In genomic region chr12:18723752-18724151, GRCh38 we compare ENCODE assay signal across 14 cellular contexts. TPM values are rescaled to one million over a fixed set of nuclear protein-coding genes. Genes with fewer than 3 reads are reported as not detected.
A peak's percentile ranks its signal among the peaks of the same experiment; 100 is the strongest.
DNase-seq lines count a peak whose midpoint lies in the region; ATAC-seq and TF ChIP-seq lines count a peak whose summit lies in the region.
"Had no signal": no experiment of that assay in that cellular context is flagged by ENCODE, and none has a peak within 500 bp of the region (broad histone marks: within the 10 kb centered on the region; RNA-seq: fewer than 3 reads in every experiment).

No MANE protein-coding gene starts in this region.

- intact Hi-C loops in mucosa of descending colon (cut with DNase I, micrococcal nuclease) (no loop called here), aorta (cut with DNase I) (no loop called here)

- in situ Hi-C loops in GM13976 (cut with MboI; ENCODE audit: low sequenced_read_pairs, unreplicated experiment) = no loop called here

- H3K4me3 Mint-ChIP-seq in activated T-helper 17 cell treated with anti-CD3 and anti-CD28 coated beads, Interleukin-2, amount 50 U/mL, for 72 hours = no peak overlapping the region
- H3K4me3 Mint-ChIP-seq: CD4-positive, alpha-beta memory T cell; stimulated activated naive B cell treated with anti-CD40 and anti-IgM and Interleukin-4, amounts not matched to agents 10 μg/mL and 1 μg/mL and 100 μg/mL, for 72 hours had no signal

- no peaks in the 10 kb centered on the region for H3K36me3 Mint-ChIP-seq in activated T-helper 17 cell treated with anti-CD3 and anti-CD28 coated beads, Interleukin-2, amount 50 U/mL, for 72 hours (ENCODE audit: low read depth)
- H3K36me3 Mint-ChIP-seq: CD4-positive, alpha-beta memory T cell; stimulated activated naive B cell treated with anti-CD40 and anti-IgM and Interleukin-4, amounts not matched to agents 10 μg/mL and 1 μg/mL and 100 μg/mL, for 72 hours had no signal

- H3K9me3 ChIP-seq in MG63 = peaks cover 2% of the 10 kb centered on the region; the same call in 1 of the 2 replicates
- H3K9me3 ChIP-seq in mucosa of descending colon = no peaks in the 10 kb centered on the region
- H3K9me3 ChIP-seq in aorta (ENCODE audit: control insufficient read depth, low read length) = no peaks in the 10 kb centered on the region
- H3K9me3 ChIP-seq: esophagus squamous epithelium had no signal

- H3K27me3 Mint-ChIP-seq in activated T-helper 17 cell treated with anti-CD3 and anti-CD28 coated beads, Interleukin-2, amount 50 U/mL, for 72 hours = no peaks in the 10 kb centered on the region
- H3K27me3 Mint-ChIP-seq: CD4-positive, alpha-beta memory T cell; stimulated activated naive B cell treated with anti-CD40 and anti-IgM and Interleukin-4, amounts not matched to agents 10 μg/mL and 1 μg/mL and 100 μg/mL, for 72 hours had no signal

- H3K4me1 Mint-ChIP-seq in activated T-helper 17 cell treated with anti-CD3 and anti-CD28 coated beads, Interleukin-2, amount 50 U/mL, for 72 hours = no peaks in the 10 kb centered on the region
- H3K4me1 Mint-ChIP-seq: CD4-positive, alpha-beta memory T cell; stimulated activated naive B cell treated with anti-CD40 and anti-IgM and Interleukin-4, amounts not matched to agents 10 μg/mL and 1 μg/mL and 100 μg/mL, for 72 hours had no signal

- H3K4me3 ChIP-seq in MG63 = no peak overlapping the region
- no peak overlapping the region for H3K4me3 ChIP-seq in cardiac fibroblast (replicated peaks in 1 of 2; ENCODE audit: low read depth in 2 of 2, low read length in 2 of 2)
- H3K4me3 ChIP-seq in mucosa of descending colon = no peak overlapping the region
- no peak overlapping the region for H3K4me3 ChIP-seq in aorta (ENCODE audit: low read length in 2 of 2)

- H3K9me3 Mint-ChIP-seq in activated T-helper 17 cell treated with anti-CD3 and anti-CD28 coated beads, Interleukin-2, amount 50 U/mL, for 72 hours = peaks cover 4% of the 10 kb centered on the region

- no peak overlapping the region for H3K27ac Mint-ChIP-seq in activated T-helper 17 cell treated with anti-CD3 and anti-CD28 coated beads, Interleukin-2, amount 50 U/mL, for 72 hours
- H3K27ac Mint-ChIP-seq: CD4-positive, alpha-beta memory T cell; stimulated activated naive B cell treated with anti-CD40 and anti-IgM and Interleukin-4, amounts not matched to agents 10 μg/mL and 1 μg/mL and 100 μg/mL, for 72 hours had no signal

- H3K36me3 ChIP-seq in MG63 (no peaks in the 10 kb centered on the region), mucosa of descending colon (ENCODE audit: low read depth) (no peaks in the 10 kb centered on the region), aorta (ENCODE audit: control insufficient read depth in 1 of 2, insufficient read depth in 2 of 2, low read length in 1 of 2) (no peaks in the 10 kb centered on the region)
- H3K36me3 ChIP-seq: esophagus squamous epithelium had no signal

- WGBS in aorta, 2 donors = 95% methylated on average over 2 of the region's 2 CpGs

- H3K27me3 ChIP-seq in MG63 = no peaks in the 10 kb centered on the region
- no peaks in the 10 kb centered on the region for H3K27me3 ChIP-seq in aorta (ENCODE audit: control insufficient read depth in 1 of 2, insufficient read depth in 2 of 2, low read length in 1 of 2)
- H3K27me3 ChIP-seq: esophagus squamous epithelium had no signal

- DNase-seq in DMS53 treated with DMSO at 0.1 percent for 48 hours (lab: John Stamatoyannopoulos, UW; ENCODE audit: unreplicated experiment) (peak; percentile 83), MG63 (peak; percentile 46), cardiac fibroblast (ENCODE audit: low read depth in 2 of 2) (peak; percentile 55 to 87), mucosa of descending colon (no peak), aorta (no peak), GM13976 (ENCODE audit: low spot score) (no peak)
- DNase-seq: activated CD4-positive, alpha-beta T cell treated with anti-CD3 and anti-CD28 coated beads for 48 hours; caudate nucleus; CD4-positive, alpha-beta memory T cell; esophagus squamous epithelium; NCI-H69; stimulated activated naive B cell treated with anti-CD40 and anti-IgM and Interleukin-4, amounts not matched to agents 10 μg/mL and 1 μg/mL and 100 μg/mL, for 72 hours had no signal

- TF ChIP-seq CTCF in cardiac fibroblast (IDR thresholded peaks at IDR 0.05; ENCODE audit: low read depth, low read length) (no peak), mucosa of descending colon (IDR thresholded peaks at IDR 0.05) (no peak), GM13976 (IDR thresholded peaks at IDR 0.05; ENCODE audit: borderline replicate concordance, control extremely low read depth, extremely low read depth, insufficient read depth, missing control alignments) (no peak)

- H3K4me1 ChIP-seq in mucosa of descending colon (ENCODE audit: low read depth) (no peaks in the 10 kb centered on the region), aorta (ENCODE audit: control insufficient read depth in 1 of 2, insufficient read depth in 2 of 2, low read length in 2 of 2) (no peaks in the 10 kb centered on the region)
- H3K4me1 ChIP-seq: esophagus squamous epithelium had no signal

- no peak overlapping the region for H3K27ac ChIP-seq in aorta (ENCODE audit: low read depth in 1 of 2, low read length in 2 of 2)

- ATAC-seq in mucosa of descending colon = peak; percentile 72
- no peak for ATAC-seq in aorta (ENCODE audit: low FRiP score)
- ATAC-seq in GM18867 (IDR thresholded peaks at IDR 0.05; ENCODE audit: unreplicated experiment) = no peak
- ATAC-seq in activated T-helper 17 cell treated with anti-CD3 and anti-CD28 coated beads, Interleukin-2, amount 50 U/mL, for 72 hours (replicated peaks) = no peak
- ATAC-seq: stimulated activated naive B cell treated with anti-CD40 and anti-IgM and Interleukin-4, amounts not matched to agents 10 μg/mL and 1 μg/mL and 100 μg/mL, for 72 hours had no signal

RNA-seq across cellular contexts. Expression of gene PLCZ1, which starts 14.1 kb away (rescaled TPM):
- total RNA-seq in MG63 (2014; rRNA removed; shearing (Covaris generic); ENCODE audit: low replicate concordance) = not detected in 2 replicates
- total RNA-seq in mucosa of descending colon (not detected), aorta (under 1 TPM in 1 of 2 donors, not detected in 1; 0.66 TPM)
- not detected for polyA plus RNA-seq in aorta
- total RNA-seq in activated T-helper 17 cell treated with anti-CD3 and anti-CD28 coated beads, Interleukin-2, amount 50 U/mL, for 72 hours = not detected
- total RNA-seq: CD4-positive, alpha-beta memory T cell; esophagus squamous epithelium had no signal
- polyA plus RNA-seq: CD4-positive, alpha-beta memory T cell had no signal

RNA-seq across cellular contexts. Expression of gene CAPZA3, which starts 14.2 kb away (rescaled TPM):
- total RNA-seq in MG63 (2014; rRNA removed; shearing (Covaris generic); ENCODE audit: low replicate concordance) = not detected in 2 replicates
- total RNA-seq in mucosa of descending colon (not detected), aorta (not detected)
- polyA plus RNA-seq in aorta = not detected
- total RNA-seq in activated T-helper 17 cell treated with anti-CD3 and anti-CD28 coated beads, Interleukin-2, amount 50 U/mL, for 72 hours = not detected
- total RNA-seq: CD4-positive, alpha-beta memory T cell; esophagus squamous epithelium had no signal
- polyA plus RNA-seq: CD4-positive, alpha-beta memory T cell had no signal

Comparison
In these comparisons a context has a peak if more than half of its experiments do, and no peak if none do; other contexts are left out.
1. DNase-seq: peak in DMS53 treated with DMSO at 0.1 percent for 48 hours (single experiment), MG63 (single experiment) and cardiac fibroblast (2 of 2); none in mucosa of descending colon (0 of 3), aorta (0 of 2) and GM13976 (single experiment).